13 cellular contexts compared by ENCODE assay signal in genomic region chr4:156686120-156686519, GRCh38.
DNase-seq lines count a peak whose midpoint lies in the region; ATAC-seq and TF ChIP-seq lines count a peak whose summit lies in the region.
"Had no signal": no experiment of that assay in that cellular context is flagged by ENCODE, and none has a peak within 500 bp of the region (broad histone marks: within the 10 kb centered on the region; RNA-seq: fewer than 3 reads in every experiment).

No MANE protein-coding gene starts in this region.

- no peaks in the 10 kb centered on the region for H3K27me3 ChIP-seq in MG63

- H3K36me3 Mint-ChIP-seq in brain = no peaks in the 10 kb centered on the region
- H3K36me3 Mint-ChIP-seq: CD14-positive monocyte had no signal

- ATAC-seq in GM18867 (IDR thresholded peaks at IDR 0.05; ENCODE audit: unreplicated experiment) = no peak
- ATAC-seq: activated T-cell treated with anti-CD3 and anti-CD28 coated beads, Interleukin-2, amount 50 U/mL, for 4 hours had no signal

- H3K27me3 Mint-ChIP-seq in brain = no peaks in the 10 kb centered on the region

- DNase-seq in AG08396 (ENCODE audit: low spot score) = peak; percentile 62
- peak; percentile 2 for DNase-seq in MG63
- DNase-seq in kidney tubule cell (ENCODE audit: low spot score) = peak; percentile 74
- no peak for DNase-seq in NCI-H345 (lab: John Stamatoyannopoulos, UW)
- no peak for DNase-seq in RKO (ENCODE audit: low spot score)
- DNase-seq in NCI-H748 (lab: John Stamatoyannopoulos, UW; ENCODE audit: unreplicated experiment) = no peak
- DNase-seq: activated T-cell treated with anti-CD3 and anti-CD28 coated beads, Interleukin-2, amount 50 U/mL, for 4 hours; H9; hippocampal formation; MV-4-11 had no signal

- peaks cover 26% of the 10 kb centered on the region for H3K4me1 Mint-ChIP-seq in brain
- H3K4me1 Mint-ChIP-seq: CD14-positive monocyte, H9 had no signal

- no peak for TF ChIP-seq CTCF in brain (conservative IDR thresholded peaks at IDR 0.05)

- peak overlapping the region in 2 of 5 experiments; percentile 4 to 26 for H3K4me3 Mint-ChIP-seq in brain
- H3K4me3 Mint-ChIP-seq: activated T-cell treated with anti-CD3 and anti-CD28 coated beads, Interleukin-2, amount 50 U/mL, for 4 hours; CD14-positive monocyte; H9 had no signal

- no peaks in the 10 kb centered on the region for H3K9me3 ChIP-seq in MG63

- H3K9me3 Mint-ChIP-seq in brain = peaks cover 0 to 9% (median 0%) of the 10 kb centered on the region in 5 experiments

- H3K27ac Mint-ChIP-seq in brain = peak overlapping the region in 3 of 5 experiments; percentile 11 to 83 (median 48)
- H3K27ac Mint-ChIP-seq: CD14-positive monocyte, H9 had no signal

- no peak overlapping the region for H3K4me3 ChIP-seq in MG63

- no peaks in the 10 kb centered on the region for H3K36me3 ChIP-seq in MG63

Comparison
In these comparisons a context has a peak if more than half of its experiments do, and no peak if none do; other contexts are left out.
1. DNase-seq: peak in AG08396 (single experiment), MG63 (single experiment) and kidney tubule cell (single experiment); none in NCI-H345 (single experiment), RKO (single experiment) and NCI-H748 (single experiment).